8 cellular contexts compared by ENCODE assay signal in genomic region chr19:12720851-12721655, GRCh38. TPM values are rescaled to one million over a fixed set of nuclear protein-coding genes. Genes with fewer than 3 reads are reported as not detected.
DNase-seq lines count a peak whose midpoint lies in the region; ATAC-seq and TF ChIP-seq lines count a peak whose summit lies in the region.

No MANE protein-coding gene starts in this region.

- no peaks in the 10 kb centered on the region for H3K27me3 ChIP-seq in heart right ventricle

- intact Hi-C loops in activated T-helper 2 cell treated with anti-CD3 and anti-CD28 coated beads, Interferon-gamma antibody, Interleukin-2, Interleukin-4, amounts not matched to agents 10 μg/mL and 5 μg/mL and 100 μg/mL, durations not matched to agents 14 hours and 24 hours and 36 hours (cut with micrococcal nuclease): loop anchor here (5.0 kb wide), 2 partner anchors 109 to 1629 kb away; partner anchors contain the start of genes ZNF490 and ZNF791
- intact Hi-C loops in heart right ventricle (cut with DNase I): loop anchor here in 2 of 10 donors (5.0 kb wide), 2 partner anchors 39 to 71 kb away; partner anchors contain the start of genes DHPS (in 1 of the 2) and JUNB (in 1 of the 2)

- DNase-seq in NCI-H1417 (lab: John Stamatoyannopoulos, UW): peak in 2 of 3 experiments; percentile 43 to 49
- DNase-seq in NCI-H1417 treated with DMSO at 0.1 percent for 48 hours (lab: John Stamatoyannopoulos, UW): no peak
- no peak for DNase-seq in activated T-helper 2 cell treated with anti-CD3 and anti-CD28 coated beads, Interferon-gamma antibody, Interleukin-2, Interleukin-4, amounts not matched to agents 10 μg/mL and 5 μg/mL and 100 μg/mL, durations not matched to agents 14 hours and 24 hours and 36 hours (ENCODE audit: low spot score)
- DNase-seq in heart right ventricle: peak in 1 of 2 donors; percentile 34
- peak; percentile 59 for DNase-seq in retina
- no peak for DNase-seq in NCI-H446 (lab: John Stamatoyannopoulos, UW)

- ATAC-seq in heart right ventricle (peak; percentile 1 to 40 (median 16)), GM18907 (IDR thresholded peaks at IDR 0.05; ENCODE audit: unreplicated experiment) (no peak), HG03469 (IDR thresholded peaks at IDR 0.05; ENCODE audit: unreplicated experiment) (no peak)

- peaks cover 17% of the 10 kb centered on the region for H3K4me1 Mint-ChIP-seq in activated T-helper 2 cell treated with anti-CD3 and anti-CD28 coated beads, Interferon-gamma antibody, Interleukin-2, Interleukin-4, amounts not matched to agents 10 μg/mL and 5 μg/mL and 100 μg/mL, durations not matched to agents 14 hours and 24 hours and 36 hours (ENCODE audit: low read depth)

- H3K27ac Mint-ChIP-seq in activated T-helper 2 cell treated with anti-CD3 and anti-CD28 coated beads, Interferon-gamma antibody, Interleukin-2, Interleukin-4, amounts not matched to agents 10 μg/mL and 5 μg/mL and 100 μg/mL, durations not matched to agents 14 hours and 24 hours and 36 hours: peak overlapping the region; percentile 89

- H3K4me1 ChIP-seq in heart right ventricle: peaks cover 7 to 50% (median 34%) of the 10 kb centered on the region in 9 donors

- peak overlapping the region; percentile 89 to 97 (median 94) for H3K27ac ChIP-seq in heart right ventricle

- peak overlapping the region; percentile 93 for H3K4me3 Mint-ChIP-seq in activated T-helper 2 cell treated with anti-CD3 and anti-CD28 coated beads, Interferon-gamma antibody, Interleukin-2, Interleukin-4, amounts not matched to agents 10 μg/mL and 5 μg/mL and 100 μg/mL, durations not matched to agents 14 hours and 24 hours and 36 hours (ENCODE audit: low read depth)

- no peak for TF ChIP-seq CTCF in heart right ventricle (IDR thresholded peaks at IDR 0.05)

- H3K4me3 ChIP-seq in heart right ventricle: peak overlapping the region; percentile 58 to 83 (median 70)

- H3K27me3 Mint-ChIP-seq in activated T-helper 2 cell treated with anti-CD3 and anti-CD28 coated beads, Interferon-gamma antibody, Interleukin-2, Interleukin-4, amounts not matched to agents 10 μg/mL and 5 μg/mL and 100 μg/mL, durations not matched to agents 14 hours and 24 hours and 36 hours (ENCODE audit: low read depth): no peaks in the 10 kb centered on the region

- H3K9me3 Mint-ChIP-seq in activated T-helper 2 cell treated with anti-CD3 and anti-CD28 coated beads, Interferon-gamma antibody, Interleukin-2, Interleukin-4, amounts not matched to agents 10 μg/mL and 5 μg/mL and 100 μg/mL, durations not matched to agents 14 hours and 24 hours and 36 hours: no peaks in the 10 kb centered on the region

- H3K36me3 Mint-ChIP-seq in activated T-helper 2 cell treated with anti-CD3 and anti-CD28 coated beads, Interferon-gamma antibody, Interleukin-2, Interleukin-4, amounts not matched to agents 10 μg/mL and 5 μg/mL and 100 μg/mL, durations not matched to agents 14 hours and 24 hours and 36 hours (ENCODE audit: low read depth): peaks cover 50% of the 10 kb centered on the region

- H3K9me3 ChIP-seq in heart right ventricle: no peaks in the 10 kb centered on the region

- peaks cover 0 to 35% (median 15%) of the 10 kb centered on the region in 9 donors for H3K36me3 ChIP-seq in heart right ventricle

- whole genome bisulfite sequencing in heart right ventricle, 2 donors: 1 to 3% methylated on average over 59 of the region's 59 CpGs

RNA-seq across cellular contexts. Expression of gene TNPO2, which starts 2.7 kb away (rescaled TPM):
- 109 and 112 TPM in 2 replicates for total RNA-seq in activated T-helper 2 cell treated with anti-CD3 and anti-CD28 coated beads, Interferon-gamma antibody, Interleukin-2, Interleukin-4, amounts not matched to agents 10 μg/mL and 5 μg/mL and 100 μg/mL, durations not matched to agents 14 hours and 24 hours and 36 hours
- total RNA-seq in heart right ventricle: 10 to 100 TPM; 32.3 to 51.1 (median 41.6) TPM
- polyA plus RNA-seq in heart right ventricle: 10 to 100 TPM; 17.3 to 25.9 TPM

RNA-seq across cellular contexts. Expression of gene TRIR, which starts 13.4 kb away (rescaled TPM):
- total RNA-seq in activated T-helper 2 cell treated with anti-CD3 and anti-CD28 coated beads, Interferon-gamma antibody, Interleukin-2, Interleukin-4, amounts not matched to agents 10 μg/mL and 5 μg/mL and 100 μg/mL, durations not matched to agents 14 hours and 24 hours and 36 hours: 204 and 210 TPM in 2 replicates
- 100 to 1,000 TPM in 3 of 10 donors, 10 to 100 TPM in 7; 82.2 to 143 (median 91.0) TPM for total RNA-seq in heart right ventricle
- 100 to 1,000 TPM; 234 to 253 TPM for polyA plus RNA-seq in heart right ventricle

RNA-seq across cellular contexts. Expression of gene GET3, which starts 16.2 kb away (rescaled TPM):
- total RNA-seq in activated T-helper 2 cell treated with anti-CD3 and anti-CD28 coated beads, Interferon-gamma antibody, Interleukin-2, Interleukin-4, amounts not matched to agents 10 μg/mL and 5 μg/mL and 100 μg/mL, durations not matched to agents 14 hours and 24 hours and 36 hours: 62.7 and 62.8 TPM in 2 replicates
- 10 to 100 TPM; 50.6 to 79.7 (median 60.1) TPM for total RNA-seq in heart right ventricle
- polyA plus RNA-seq in heart right ventricle: 100 to 1,000 TPM in 1 of 2 donors, 10 to 100 TPM in 1; 37.0 to 121 TPM

RNA-seq across cellular contexts. Expression of gene FBXW9, which starts 24.6 kb away (rescaled TPM):
- 8.8 and 9.4 TPM in 2 replicates for total RNA-seq in activated T-helper 2 cell treated with anti-CD3 and anti-CD28 coated beads, Interferon-gamma antibody, Interleukin-2, Interleukin-4, amounts not matched to agents 10 μg/mL and 5 μg/mL and 100 μg/mL, durations not matched to agents 14 hours and 24 hours and 36 hours
- 1 to 10 TPM; 1.2 to 3.1 (median 2.1) TPM for total RNA-seq in heart right ventricle
- 1 to 10 TPM; 1.2 to 4.6 TPM for polyA plus RNA-seq in heart right ventricle

RNA-seq across cellular contexts. Expression of gene BEST2, which starts 30.5 kb away (rescaled TPM):
- 0.11 TPM in 1 of 2 replicates, not detected in the other for total RNA-seq in activated T-helper 2 cell treated with anti-CD3 and anti-CD28 coated beads, Interferon-gamma antibody, Interleukin-2, Interleukin-4, amounts not matched to agents 10 μg/mL and 5 μg/mL and 100 μg/mL, durations not matched to agents 14 hours and 24 hours and 36 hours
- not detected for total RNA-seq in heart right ventricle
- not detected for polyA plus RNA-seq in heart right ventricle

Comparison
In these comparisons a context has a peak if more than half of its experiments do, and no peak if none do; other contexts are left out.
1. DNase-seq: peak in NCI-H1417 (2 of 3) and retina (single experiment); none in NCI-H1417 treated with DMSO at 0.1 percent for 48 hours (single experiment), activated T-helper 2 cell treated with anti-CD3 and anti-CD28 coated beads, Interferon-gamma antibody, Interleukin-2, Interleukin-4, amounts not matched to agents 10 μg/mL and 5 μg/mL and 100 μg/mL, durations not matched to agents 14 hours and 24 hours and 36 hours (single experiment) and NCI-H446 (0 of 2).
2. ATAC-seq: peak in heart right ventricle (8 of 8); none in GM18907 (single experiment) and HG03469 (single experiment).